In genomic region chr2:206616141-206616540, GRCh38 we compare ENCODE assay signal across 1 cellular context.
TF ChIP-seq lines count a peak whose summit lies in the region.

No MANE protein-coding gene starts in this region.

TF ChIP-seq in K562, 482 proteins besides CTCF, POLR2A, EP300 and RAD21:
- TF ChIP-seq ATF3 (IDR thresholded peaks at IDR 0.05), result peak; percentile 33; the same call in 1 of the 2 replicates
- TF ChIP-seq ATF3 (CRISPR knock-in tag; conservative IDR thresholded peaks at IDR 0.05), result no peak
- TF ChIP-seq FOXA3 (CRISPR knock-in tag; conservative IDR thresholded peaks at IDR 0.05 in 1 of 2, IDR thresholded peaks at IDR 0.05 in 1 of 2), result no peak
